Comparison of ENCODE assay signal across 23 cellular contexts in the genomic region with DNA sequence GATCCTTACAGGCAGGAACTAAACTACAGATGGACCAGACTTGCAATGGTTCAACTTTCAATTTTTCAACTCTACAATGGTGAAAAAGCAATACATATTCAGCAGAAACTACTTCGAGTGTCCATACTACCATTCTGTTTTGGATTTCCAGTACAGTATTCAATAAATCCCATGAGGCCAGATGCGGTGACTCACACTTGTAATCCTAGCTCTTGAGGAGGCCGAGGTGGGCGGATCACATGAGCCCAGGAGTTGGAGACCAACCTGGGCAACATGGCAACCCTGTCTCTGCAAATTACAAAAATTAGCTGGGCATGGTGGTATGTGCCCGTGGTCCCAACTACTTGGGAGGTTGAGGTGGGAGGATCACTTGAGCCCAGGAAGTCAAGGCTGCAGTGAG.
DNase-seq lines count a peak whose midpoint lies in the region; ATAC-seq, FAIRE-seq and TF ChIP-seq lines count a peak whose summit lies in the region.
"Had no signal": no experiment of that assay in that cellular context is flagged by ENCODE, and none has a peak within 500 bp of the region (broad histone marks: within the 10 kb centered on the region; RNA-seq: fewer than 3 reads in every experiment).

No MANE protein-coding gene starts in this region.

- no peak for FAIRE-seq in bronchial epithelial cell (lab: Jason Lieb, UNC)
- FAIRE-seq: D721Med, GM12892 had no signal

- no peak for ATAC-seq in GM21526 (IDR thresholded peaks at IDR 0.05; ENCODE audit: low FRiP score, unreplicated experiment)
- ATAC-seq in activated CD4-positive, alpha-beta T cell treated with anti-CD3 and anti-CD28 coated beads for 36 hours: no peak
- ATAC-seq: GM23338, left lung had no signal

- CTCF ChIA-PET in activated CD4-positive, alpha-beta T cell treated with anti-CD3 and anti-CD28 coated beads for 36 hours (lab: Charles Lee): no interaction called here

- POLR2A ChIA-PET in activated CD4-positive, alpha-beta T cell treated with anti-CD3 and anti-CD28 coated beads for 36 hours (lab: Charles Lee): no interaction called here

- H3K36me3 ChIP-seq in bronchial epithelial cell (ENCODE audit: control insufficient read depth, insufficient read depth, low read length): no peaks in the 10 kb centered on the region
- H3K36me3 ChIP-seq: BLaER1, left lung, Peyer's patch, tibial nerve had no signal

- H3K4me1 Mint-ChIP-seq in activated CD4-positive, alpha-beta T cell treated with anti-CD3 and anti-CD28 coated beads for 36 hours: no peaks in the 10 kb centered on the region
- H3K4me1 Mint-ChIP-seq: GM23338 had no signal

- intact Hi-C loops in activated CD4-positive, alpha-beta T cell treated with anti-CD3 and anti-CD28 coated beads for 36 hours (cut with DNase I, micrococcal nuclease): loop anchor here in 1 of 2 experiments (5.0 kb wide), 1 partner anchor 51 kb away; no protein-coding TSS in a partner anchor

- H3K4me3 ChIP-seq in bronchial epithelial cell (ENCODE audit: low read depth, low read length): no peak overlapping the region
- H3K4me3 ChIP-seq: BLaER1, GM23338, left lung, Peyer's patch, tibial nerve had no signal

- H3K9me3 Mint-ChIP-seq in activated CD4-positive, alpha-beta T cell treated with anti-CD3 and anti-CD28 coated beads for 36 hours (ENCODE audit: low read depth): peaks cover 6% of the 10 kb centered on the region

- no peaks in the 10 kb centered on the region for H3K27me3 ChIP-seq in bronchial epithelial cell (ENCODE audit: control insufficient read depth, insufficient read depth, low read length)
- H3K27me3 ChIP-seq: BLaER1, left lung, Peyer's patch, tibial nerve had no signal

- DNase-seq in NCI-H2171 treated with DMSO at 0.1 percent for 48 hours (lab: John Stamatoyannopoulos, UW) (peak; percentile 21), NCI-H2171 (lab: John Stamatoyannopoulos, UW) (no peak), LHCN-M2 (ENCODE audit: low read depth) (peak; percentile 61), bronchial epithelial cell (ENCODE audit: low read depth) (peak; percentile 29), iris pigment epithelial cell (ENCODE audit: low read depth) (peak; percentile 74), nucleus accumbens (lab: John Stamatoyannopoulos, UW) (no peak)
- DNase-seq in activated CD4-positive, alpha-beta T cell treated with anti-CD3 and anti-CD28 coated beads for 36 hours: no peak
- DNase-seq: 8988T; activated CD4-positive, alpha-beta T cell treated with anti-CD3 and anti-CD28 coated beads for 48 hours; activated CD8-positive, alpha-beta memory T cell treated with anti-CD3 and anti-CD28 coated beads, Interleukin-2, amount 50 U/mL, for 48 hours; activated gamma-delta T cell; amniotic stem cell; left lung; NCI-H1048; NCI-H2081; Peyer's patch; stimulated activated naive CD4-positive, alpha-beta T cell had no signal

- TF ChIP-seq CTCF in bronchial epithelial cell (IDR thresholded peaks at IDR 0.05; ENCODE audit: insufficient read depth, low read length, severe bottlenecking): no peak

- peaks cover 13% of the 10 kb centered on the region for H3K27me3 Mint-ChIP-seq in activated CD4-positive, alpha-beta T cell treated with anti-CD3 and anti-CD28 coated beads for 36 hours

- H3K4me3 Mint-ChIP-seq in activated CD4-positive, alpha-beta T cell treated with anti-CD3 and anti-CD28 coated beads for 36 hours: no peak overlapping the region
- H3K4me3 Mint-ChIP-seq: GM23338 had no signal

- H3K27ac Mint-ChIP-seq in activated CD4-positive, alpha-beta T cell treated with anti-CD3 and anti-CD28 coated beads for 36 hours: no peak overlapping the region
- H3K27ac Mint-ChIP-seq: GM23338 had no signal

- no peaks in the 10 kb centered on the region for H3K36me3 Mint-ChIP-seq in activated CD4-positive, alpha-beta T cell treated with anti-CD3 and anti-CD28 coated beads for 36 hours (ENCODE audit: low read depth)

Comparison
In these comparisons a context has a peak if more than half of its experiments do, and no peak if none do; other contexts are left out.
1. DNase-seq: peak in NCI-H2171 treated with DMSO at 0.1 percent for 48 hours (single experiment), LHCN-M2 (single experiment), bronchial epithelial cell (single experiment) and iris pigment epithelial cell (single experiment); none in NCI-H2171 (single experiment), nucleus accumbens (0 of 56) and activated CD4-positive, alpha-beta T cell treated with anti-CD3 and anti-CD28 coated beads for 36 hours (single experiment).